ENCODE assay signal across 8 cellular contexts in the genomic region with DNA sequence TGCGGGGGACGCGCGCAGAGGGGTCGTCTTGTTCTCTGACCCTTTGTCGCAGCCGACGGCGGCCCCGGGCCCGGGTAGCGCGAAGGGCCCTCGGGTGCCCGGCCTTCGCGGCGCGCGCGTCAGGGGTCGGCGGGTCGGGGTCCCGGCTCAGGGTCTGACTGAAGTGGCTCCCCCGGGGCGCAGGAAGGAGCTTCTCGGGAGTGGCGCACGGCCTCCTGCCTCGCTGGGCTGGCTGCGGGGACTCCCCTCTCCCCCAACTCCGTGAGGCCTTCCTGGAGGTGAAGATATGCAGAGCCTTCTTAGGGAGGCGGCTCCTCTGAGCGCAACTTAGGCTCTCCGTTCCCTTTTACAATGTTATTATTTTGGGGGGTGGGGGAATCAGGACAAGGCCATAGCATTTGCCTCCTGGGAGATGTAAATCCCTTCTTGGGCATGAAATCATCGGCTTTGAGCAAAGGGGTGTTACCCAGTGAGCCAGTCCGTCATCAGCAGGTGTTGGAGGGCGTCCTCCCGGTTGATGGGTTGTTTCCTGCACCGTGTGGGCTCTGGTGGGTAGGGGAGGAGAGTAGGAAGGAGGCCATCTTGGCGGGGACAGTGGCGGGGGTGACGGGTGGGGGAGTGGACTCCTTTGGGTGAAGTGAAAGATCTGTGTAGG. TPM values are rescaled to one million over a fixed set of nuclear protein-coding genes. Genes with fewer than 3 reads are reported as not detected.
DNase-seq lines count a peak whose midpoint lies in the region; ATAC-seq and TF ChIP-seq lines count a peak whose summit lies in the region.

No MANE protein-coding gene starts in this region.

- no peaks in the 10 kb centered on the region for H3K27me3 Mint-ChIP-seq in activated CD8-positive, alpha-beta T cell treated with anti-CD3 and anti-CD28 coated beads, Interleukin-2, amount 10 ng/mL, durations not matched to agents 7 days and 5 days (ENCODE audit: low read depth)

- no peak for DNase-seq in AG04449 (ENCODE audit: low read depth, low spot score)
- peak; percentile 54 for DNase-seq in NCI-H526 treated with DMSO at 0.1 percent for 48 hours (lab: John Stamatoyannopoulos, UW)
- peak; percentile 88 for DNase-seq in activated CD8-positive, alpha-beta T cell treated with anti-CD3 and anti-CD28 coated beads, Interleukin-2, amount 10 ng/mL, durations not matched to agents 7 days and 5 days
- peak; percentile 62 to 68 (median 64) for DNase-seq in effector memory CD4-positive, alpha-beta T cell
- DNase-seq in mesenteric fat pad (ENCODE audit: low spot score), result peak; percentile 92
- peak; percentile 48 to 57 for DNase-seq in stimulated activated CD8-positive, alpha-beta memory T cell treated with anti-CD3 and anti-CD28 coated beads, Interleukin-2, amount 100 ng/mL, for 48 hours (ENCODE audit: low read depth in 2 of 2)

- H3K4me1 ChIP-seq in effector memory CD4-positive, alpha-beta T cell (ENCODE audit: control insufficient read depth, insufficient read depth, low read length, poor library complexity, severe bottlenecking), result peaks cover 14% of the 10 kb centered on the region

- no peaks in the 10 kb centered on the region for H3K27me3 ChIP-seq in effector memory CD4-positive, alpha-beta T cell (replicated peaks; ENCODE audit: control insufficient read depth, insufficient read depth, low read length, poor library complexity, severe bottlenecking)

- H3K36me3 ChIP-seq in effector memory CD4-positive, alpha-beta T cell (ENCODE audit: control insufficient read depth, insufficient read depth, low read length), result no peaks in the 10 kb centered on the region

- peaks cover 47% of the 10 kb centered on the region for H3K4me1 Mint-ChIP-seq in activated CD8-positive, alpha-beta T cell treated with anti-CD3 and anti-CD28 coated beads, Interleukin-2, amount 10 ng/mL, durations not matched to agents 7 days and 5 days (ENCODE audit: low read depth)

- POLR2A ChIA-PET in AG04449 (lab: Yijun Ruan, JAX), result interaction anchor here (1.0 to 1.3 kb wide), 3 partner anchors 54 to 65 kb away, joined by 3 to 9 read pairs (median 3); no protein-coding TSS in a partner anchor
- POLR2A ChIA-PET in activated CD8-positive, alpha-beta T cell treated with anti-CD3 and anti-CD28 coated beads, Interleukin-2, amount 10 ng/mL, durations not matched to agents 7 days and 5 days (lab: Charles Lee), result interaction anchor here (0.6 to 2.6 kb wide), 8 partner anchors 41 to 129 kb away, joined by 3 to 19 read pairs (median 5); no protein-coding TSS in a partner anchor

- peak overlapping the region; percentile 95 for H3K27ac ChIP-seq in effector memory CD4-positive, alpha-beta T cell (ENCODE audit: insufficient read depth, low read length, poor library complexity, severe bottlenecking)

- no peak for TF ChIP-seq CTCF in AG04449 (IDR thresholded peaks at IDR 0.05; ENCODE audit: insufficient read depth, low read length, missing control alignments)

- peaks cover 15% of the 10 kb centered on the region for H3K36me3 Mint-ChIP-seq in activated CD8-positive, alpha-beta T cell treated with anti-CD3 and anti-CD28 coated beads, Interleukin-2, amount 10 ng/mL, durations not matched to agents 7 days and 5 days (ENCODE audit: low read depth)

- peak overlapping the region; percentile 87 for H3K4me3 Mint-ChIP-seq in activated CD8-positive, alpha-beta T cell treated with anti-CD3 and anti-CD28 coated beads, Interleukin-2, amount 10 ng/mL, durations not matched to agents 7 days and 5 days

- peak overlapping the region; percentile 98 for H3K27ac Mint-ChIP-seq in activated CD8-positive, alpha-beta T cell treated with anti-CD3 and anti-CD28 coated beads, Interleukin-2, amount 10 ng/mL, durations not matched to agents 7 days and 5 days

- no peaks in the 10 kb centered on the region for H3K9me3 ChIP-seq in effector memory CD4-positive, alpha-beta T cell (ENCODE audit: control insufficient read depth, low read length)

- H3K9me3 Mint-ChIP-seq in activated CD8-positive, alpha-beta T cell treated with anti-CD3 and anti-CD28 coated beads, Interleukin-2, amount 10 ng/mL, durations not matched to agents 7 days and 5 days (ENCODE audit: insufficient read depth), result no peaks in the 10 kb centered on the region

- H3K4me3 ChIP-seq in AG04449 (ENCODE audit: low read depth, low read length), result peak overlapping the region; percentile 80
- H3K4me3 ChIP-seq in effector memory CD4-positive, alpha-beta T cell (ENCODE audit: insufficient read depth, low read depth, low read length, poor library complexity, severe bottlenecking), result peak overlapping the region; percentile 82

- peak; percentile 38 for ATAC-seq in GM18907 (IDR thresholded peaks at IDR 0.05; ENCODE audit: unreplicated experiment)
- ATAC-seq in HG03139 (IDR thresholded peaks at IDR 0.05; ENCODE audit: unreplicated experiment), result peak; percentile 35
- ATAC-seq in activated CD8-positive, alpha-beta T cell treated with anti-CD3 and anti-CD28 coated beads, Interleukin-2, amount 10 ng/mL, durations not matched to agents 7 days and 5 days, result peak; percentile 50

- CTCF ChIA-PET in AG04449 (lab: Yijun Ruan, JAX), result interaction anchor here (0.8 to 7.9 kb wide), 22 partner anchors 9 to 320 kb away, joined by 3 to 372 read pairs (median 6); no protein-coding TSS in a partner anchor
- CTCF ChIA-PET in activated CD8-positive, alpha-beta T cell treated with anti-CD3 and anti-CD28 coated beads, Interleukin-2, amount 10 ng/mL, durations not matched to agents 7 days and 5 days (lab: Charles Lee), result interaction anchor here (0.9 to 3.4 kb wide), 18 partner anchors 26 to 321 kb away, joined by 3 to 115 read pairs (median 8); no protein-coding TSS in a partner anchor

RNA-seq across cellular contexts. Expression of gene CDS2, which starts 0.5 kb away (rescaled TPM):
- 10 to 100 TPM; 56.2 to 58.3 TPM for total RNA-seq in activated CD8-positive, alpha-beta T cell treated with anti-CD3 and anti-CD28 coated beads, Interleukin-2, amount 10 ng/mL, durations not matched to agents 7 days and 5 days
- total RNA-seq in mesenteric fat pad, result 56.8 TPM

RNA-seq across cellular contexts. Expression of gene PCNA, which starts 7.6 kb away (rescaled TPM):
- 100 to 1,000 TPM; 607 to 613 TPM for total RNA-seq in activated CD8-positive, alpha-beta T cell treated with anti-CD3 and anti-CD28 coated beads, Interleukin-2, amount 10 ng/mL, durations not matched to agents 7 days and 5 days
- 24.6 TPM for total RNA-seq in mesenteric fat pad

RNA-seq across cellular contexts. Expression of gene TMEM230, which starts 14.5 kb away (rescaled TPM):
- 10 to 100 TPM; 76.7 to 77.9 TPM for total RNA-seq in activated CD8-positive, alpha-beta T cell treated with anti-CD3 and anti-CD28 coated beads, Interleukin-2, amount 10 ng/mL, durations not matched to agents 7 days and 5 days
- total RNA-seq in mesenteric fat pad, result 136 TPM

Comparison
In these comparisons a context has a peak if more than half of its experiments do, and no peak if none do; other contexts are left out.
1. RNA of gene PCNA, which starts 7.6 kb away (total RNA-seq): 607 to 613 TPM in activated CD8-positive, alpha-beta T cell treated with anti-CD3 and anti-CD28 coated beads, Interleukin-2, amount 10 ng/mL, durations not matched to agents 7 days and 5 days; 24.6 TPM in mesenteric fat pad (single experiment); every median in the first group is over 10 times any median in the second.
2. Peak in every context shown above with its lines, with median percentiles within 50 percentile points of each other: ATAC-seq.